In genomic region chr4:133146574-133147198, GRCh38 we compare ENCODE assay signal across 9 cellular contexts. TPM values are rescaled to one million over a fixed set of nuclear protein-coding genes. Genes with fewer than 3 reads are reported as not detected.
DNase-seq lines count a peak whose midpoint lies in the region; ATAC-seq and TF ChIP-seq lines count a peak whose summit lies in the region.
"Had no signal": no experiment of that assay in that cellular context is flagged by ENCODE, and none has a peak within 500 bp of the region (broad histone marks: within the 10 kb centered on the region; RNA-seq: fewer than 3 reads in every experiment).

No MANE protein-coding gene starts in this region.

- peak overlapping the region; percentile 82 for H3K4me3 Mint-ChIP-seq in nephron progenitor cell

- 0 out of 2 replicates have a peak, but pooled peaks cover 2% of the 10 kb centered on the region for H3K4me1 ChIP-seq in Panc1 (ENCODE audit: control insufficient read depth, insufficient read depth, low read length)

- TF ChIP-seq CTCF in Panc1 (IDR thresholded peaks at IDR 0.05) (peak; percentile 90), epithelial cell of proximal tubule (conservative IDR thresholded peaks at IDR 0.05; ENCODE audit: low read depth, low read length) (peak; percentile 99), nephron progenitor cell (IDR thresholded peaks at IDR 0.05) (peak; percentile 97)

- H3K27me3 Mint-ChIP-seq in nephron progenitor cell (ENCODE audit: low read depth, poor library complexity) = peaks cover 64% of the 10 kb centered on the region

- peaks cover 56% of the 10 kb centered on the region for H3K4me1 Mint-ChIP-seq in nephron progenitor cell

- H3K36me3 Mint-ChIP-seq in nephron progenitor cell (ENCODE audit: low read depth) = no peaks in the 10 kb centered on the region

- H3K9me3 ChIP-seq in Panc1 (ENCODE audit: control insufficient read depth, insufficient read depth, low read depth, low read length) = no peaks in the 10 kb centered on the region
- H3K9me3 ChIP-seq: neutrophil had no signal

- H3K9me3 Mint-ChIP-seq in nephron progenitor cell = no peaks in the 10 kb centered on the region

- no TSS peak for BruUV-seq in Panc1 (replicated peaks; lab: Mats Ljungman, UMichigan)

- CTCF ChIA-PET in Panc1 (lab: Charles Lee) = interaction anchor here (0.6 to 0.7 kb wide), 3 partner anchors 461 to 973 kb away, joined by 3 to 5 read pairs (median 3); no protein-coding TSS in a partner anchor

- POLR2A ChIA-PET in Panc1 (lab: Charles Lee) = no interaction called here

- peak; percentile 23 for DNase-seq in stimulated activated CD4-positive, alpha-beta T cell treated with anti-CD3 and anti-CD28 coated beads, Interleukin-15, amount 100 ng/mL, for 24 hours
- no peak for DNase-seq in stimulated activated CD4-positive, alpha-beta T cell treated with anti-CD3 and anti-CD28 coated beads, Interleukin-1b, Interleukin-23, amount 100 ng/mL, for 48 hours
- DNase-seq in Panc1 (ENCODE audit: low read depth, low spot score) = peak; percentile 47
- no peak for DNase-seq in epithelial cell of proximal tubule (ENCODE audit: low read depth)
- DNase-seq in nephron progenitor cell = peak; percentile 77
- DNase-seq in cortex of kidney (lab: John Stamatoyannopoulos, UW) = no peak

- intact Hi-C loops in Panc1 (cut with micrococcal nuclease; ENCODE audit: unreplicated experiment) = no loop called here

- H3K27ac Mint-ChIP-seq in nephron progenitor cell = no peak overlapping the region

- H3K27me3 ChIP-seq in Panc1 (ENCODE audit: control insufficient read depth, insufficient read depth, low read length) = no peaks in the 10 kb centered on the region

- ATAC-seq in HG03097 (IDR thresholded peaks at IDR 0.05; ENCODE audit: low FRiP score, unreplicated experiment) (peak; percentile 51), Panc1 (peak; percentile 76), HG03139 (IDR thresholded peaks at IDR 0.05; ENCODE audit: unreplicated experiment) (no peak)

- H3K4me3 ChIP-seq in Panc1 (ENCODE audit: low read depth in 2 of 2, low read length in 2 of 2) (peak overlapping the region; percentile 40 to 54), epithelial cell of proximal tubule (ENCODE audit: low read depth, low read length) (peak overlapping the region; percentile 44)

- in situ Hi-C loops in Panc1 (cut with HindIII; ENCODE audit: low pct_unique_long_range_greater_than_20kb, low sequenced_read_pairs) = no loop called here

- no peak overlapping the region for H3K27ac ChIP-seq in Panc1 (ENCODE audit: low read length)
- H3K27ac ChIP-seq: neutrophil had no signal

- no peaks in the 10 kb centered on the region for H3K36me3 ChIP-seq in Panc1 (ENCODE audit: control insufficient read depth, insufficient read depth, low read length)
- H3K36me3 ChIP-seq: neutrophil had no signal

RNA-seq across cellular contexts. Expression of gene PCDH10, which starts 2.4 kb away (rescaled TPM):
- total RNA-seq in Panc1 (2021; ENCODE audit: unreplicated experiment) (not detected), epithelial cell of proximal tubule (0.14 and 0.46 TPM in 2 replicates)
- polyA plus RNA-seq in Panc1 (2012; ENCODE audit: insufficient read length) = not detected

Comparison
In these comparisons a context has a peak if more than half of its experiments do, and no peak if none do; other contexts are left out.
1. DNase-seq: peak in stimulated activated CD4-positive, alpha-beta T cell treated with anti-CD3 and anti-CD28 coated beads, Interleukin-15, amount 100 ng/mL, for 24 hours (single experiment), Panc1 (single experiment) and nephron progenitor cell (single experiment); none in stimulated activated CD4-positive, alpha-beta T cell treated with anti-CD3 and anti-CD28 coated beads, Interleukin-1b, Interleukin-23, amount 100 ng/mL, for 48 hours (single experiment), epithelial cell of proximal tubule (single experiment) and cortex of kidney (single experiment).
2. Peak in every context shown above with its lines, with median percentiles within 50 percentile points of each other: CTCF ChIP-seq.